ENCODE assay signal across 17 cellular contexts in the genomic region with DNA sequence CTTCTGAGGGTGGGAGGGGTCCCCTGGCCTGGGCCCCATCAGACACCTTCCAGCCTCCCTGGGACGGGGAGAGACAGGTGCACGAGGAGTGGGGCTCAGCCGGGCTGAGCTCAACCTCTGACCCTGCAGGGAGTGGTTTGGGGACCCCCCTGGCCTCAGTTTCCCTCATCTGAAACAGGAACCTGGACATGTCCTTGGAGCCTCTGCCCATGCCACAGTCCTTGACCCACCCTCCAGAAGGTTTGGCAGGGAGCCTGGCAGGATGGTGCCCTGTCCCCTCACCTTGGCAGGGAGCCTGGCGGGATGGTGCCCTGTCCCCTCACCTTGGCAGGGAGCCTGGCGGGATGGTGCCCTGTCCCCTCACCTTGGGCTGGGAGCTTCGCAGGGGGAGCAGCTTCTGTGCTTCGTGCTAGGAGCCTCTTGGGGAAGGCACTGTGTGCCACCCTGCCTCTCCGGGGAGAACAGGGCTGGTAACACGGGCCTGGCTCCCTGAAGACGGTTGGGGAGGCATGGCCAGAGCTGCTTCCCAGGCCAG.
"Had no signal": no experiment of that assay in that cellular context is flagged by ENCODE, and none has a peak within 500 bp of the region (broad histone marks: within the 10 kb centered on the region; RNA-seq: fewer than 3 reads in every experiment).

No MANE protein-coding gene starts in this region.

- H3K27ac ChIP-seq: dorsolateral prefrontal cortex, lower lobe of right lung, neural progenitor cell, pancreas, upper lobe of left lung, uterus had no signal

- H3K4me3 ChIP-seq: dorsolateral prefrontal cortex, lower lobe of right lung, neural progenitor cell, pancreas, upper lobe of left lung, uterus had no signal

- H3K36me3 ChIP-seq: lower lobe of right lung, neural progenitor cell, pancreas, upper lobe of left lung, uterus had no signal

- H3K4me2 ChIP-seq: neural progenitor cell had no signal

- H3K27me3 ChIP-seq: neural progenitor cell, pancreas, upper lobe of left lung, uterus had no signal

- H3K9ac ChIP-seq: neural progenitor cell had no signal

- H3K9me3 ChIP-seq: lower lobe of right lung, pancreas, upper lobe of left lung, uterus had no signal

- H3K4me1 ChIP-seq: pancreas, uterus had no signal

- DNase-seq: cortex of kidney; dorsolateral prefrontal cortex; effector CD8-positive, alpha-beta T cell; foreskin melanocyte; head of caudate nucleus; hippocampal formation; kidney glomerular epithelial cell; occipital lobe; small intestine; stimulated activated CD4-positive, alpha-beta T cell treated with anti-CD3 and anti-CD28 coated beads, Interleukin-12 subunit alpha, Interleukin-12 subunit beta, amount 100 ng/mL, for 4 hours; stimulated activated naive CD4-positive, alpha-beta T cell treated with Interleukin-2 at 50 U/mL for 16 hours had no signal

- ATAC-seq: left lobe of liver, lower lobe of right lung, pancreas had no signal

- H2AFZ ChIP-seq: neural progenitor cell had no signal
